Comparison of ENCODE assay signal across 19 cellular contexts in the genomic region with DNA sequence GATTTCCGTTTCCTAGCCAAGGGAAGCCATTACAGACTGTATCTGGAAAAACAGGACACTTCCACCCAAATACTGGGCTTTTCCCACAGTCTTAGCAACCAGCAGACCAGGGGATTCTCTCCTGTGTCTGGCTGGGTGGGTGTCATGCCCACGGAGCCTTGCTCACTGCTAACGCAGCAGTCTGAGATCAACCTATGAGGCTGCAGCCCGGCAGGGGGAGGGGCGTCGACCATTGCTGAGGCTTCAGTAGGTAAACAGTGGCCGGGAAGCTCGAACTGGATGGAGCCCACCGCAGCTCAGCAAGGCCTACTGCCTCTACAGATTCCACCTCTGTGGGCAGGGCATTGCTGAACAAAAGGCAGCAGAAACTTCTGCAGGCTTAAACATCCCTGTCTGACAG.
"Had no signal": no experiment of that assay in that cellular context is flagged by ENCODE, and none has a peak within 500 bp of the region (broad histone marks: within the 10 kb centered on the region; RNA-seq: fewer than 3 reads in every experiment).

No MANE protein-coding gene starts in this region.

- H3K4me3 Mint-ChIP-seq: immature natural killer cell; mesothelial cell of epicardium; naive B cell; naive thymus-derived CD8-positive, alpha-beta T cell had no signal

- H3K27ac Mint-ChIP-seq: immature natural killer cell; mesothelial cell of epicardium; naive B cell; naive thymus-derived CD8-positive, alpha-beta T cell had no signal

- DNase-seq: dermis blood vessel endothelial cell; dorsolateral prefrontal cortex; effector CD4-positive, alpha-beta T cell; effector memory CD4-positive, alpha-beta T cell; foreskin keratinocyte; heart left ventricle; hypothalamus; immature natural killer cell; islet precursor cell; left cardiac atrium; left ventricle myocardium superior; lower lobe of right lung; mesenchymal stem cell; naive B cell; naive thymus-derived CD8-positive, alpha-beta T cell had no signal

- H3K4me1 Mint-ChIP-seq: immature natural killer cell, mesothelial cell of epicardium had no signal

- H3K27me3 Mint-ChIP-seq: naive B cell; naive thymus-derived CD8-positive, alpha-beta T cell had no signal

- ATAC-seq: foreskin keratinocyte; gastroesophageal sphincter; heart left ventricle; left cardiac atrium; left lung; left ventricle myocardium superior; lower lobe of right lung; mucosa of descending colon; naive thymus-derived CD8-positive, alpha-beta T cell had no signal
